In the genomic region with DNA sequence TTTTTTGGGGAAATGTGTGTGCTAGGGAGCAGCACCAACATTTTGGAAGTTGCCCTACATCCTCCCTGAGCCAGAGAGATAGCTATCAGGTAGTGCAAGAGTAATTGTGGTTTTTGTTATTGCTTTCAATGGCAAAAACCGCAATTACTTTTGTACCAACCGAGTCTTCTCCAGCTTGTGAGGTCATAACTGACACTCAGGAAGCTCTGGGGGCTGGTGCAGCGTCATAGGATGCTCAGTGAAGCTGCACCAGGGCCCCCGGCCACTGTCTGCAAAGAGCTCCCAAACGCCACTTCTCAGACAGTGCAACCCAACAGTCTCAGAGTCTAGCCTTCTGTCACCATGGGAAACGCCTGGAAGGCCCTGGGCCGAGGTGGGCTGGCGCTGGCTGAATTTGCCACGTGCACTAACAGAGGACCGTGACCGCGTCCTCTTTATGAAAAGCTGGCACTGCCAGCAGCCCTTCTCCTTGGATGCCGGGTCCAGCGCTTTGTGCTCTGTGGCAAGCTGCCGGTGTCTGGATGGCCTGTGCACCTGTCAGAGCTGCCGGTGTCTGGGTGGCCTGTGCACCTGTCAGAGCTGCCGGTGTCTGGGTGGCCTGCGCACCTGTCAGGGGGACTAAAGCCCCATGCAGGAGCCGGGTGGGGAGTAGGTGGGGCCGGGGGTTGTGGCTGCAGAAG, we compare ENCODE assay signal across 26 cellular contexts. TPM values are rescaled to one million over a fixed set of nuclear protein-coding genes. Genes with fewer than 3 reads are reported as not detected.
DNase-seq lines count a peak whose midpoint lies in the region; ATAC-seq, FAIRE-seq and TF ChIP-seq lines count a peak whose summit lies in the region.
"Had no signal": no experiment of that assay in that cellular context is flagged by ENCODE, and none has a peak within 500 bp of the region (broad histone marks: within the 10 kb centered on the region; RNA-seq: fewer than 3 reads in every experiment).

No MANE protein-coding gene starts in this region.

- no peaks in the 10 kb centered on the region for H3K9me3 ChIP-seq in Loucy (ENCODE audit: insufficient read depth, low read depth, low read length)
- no peaks in the 10 kb centered on the region for H3K9me3 ChIP-seq in SJCRH30 (replicated peaks)
- H3K9me3 ChIP-seq: left lung, upper lobe of left lung had no signal

- no peaks in the 10 kb centered on the region for H3K27me3 Mint-ChIP-seq in activated CD8-positive, alpha-beta T cell treated with anti-CD3 and anti-CD28 coated beads for 36 hours
- H3K27me3 Mint-ChIP-seq: activated CD4-positive, alpha-beta memory T cell treated with anti-CD3 and anti-CD28 coated beads for 36 hours; activated naive CD8-positive, alpha-beta T cell; activated T-cell treated with anti-CD3 and anti-CD28 coated beads, Interleukin-2, amount 50 U/mL, for 24 hours; progenitor cell of endocrine pancreas; stimulated activated naive CD8-positive, alpha-beta T cell treated with anti-CD3 and anti-CD28 coated beads, Interleukin-15, amount 100 ng/mL, for 72 hours had no signal

- intact Hi-C loops in activated CD8-positive, alpha-beta T cell treated with anti-CD3 and anti-CD28 coated beads for 36 hours (cut with micrococcal nuclease) = no loop called here

- H3K27me3 ChIP-seq in Loucy (ENCODE audit: insufficient read depth, low read length, poor library complexity, severe bottlenecking) (no peaks in the 10 kb centered on the region), SJCRH30 (no peaks in the 10 kb centered on the region)
- H3K27me3 ChIP-seq: left lung, upper lobe of left lung had no signal

- peaks cover 24% of the 10 kb centered on the region for H3K4me1 ChIP-seq in Loucy (ENCODE audit: insufficient read depth, low read length, poor library complexity, severe bottlenecking)
- H3K4me1 ChIP-seq in SJCRH30 = peaks cover 34% of the 10 kb centered on the region

- H3K9me2 ChIP-seq in Loucy (replicated peaks; ENCODE audit: low read depth, low read length) = no peaks in the 10 kb centered on the region

- H3K4me1 Mint-ChIP-seq in activated CD8-positive, alpha-beta T cell treated with anti-CD3 and anti-CD28 coated beads for 36 hours (ENCODE audit: low read depth) = peaks cover 19% of the 10 kb centered on the region

- H3K9ac ChIP-seq in Loucy (ENCODE audit: low read depth, low read length, poor library complexity, severe bottlenecking) = no peak overlapping the region
- H3K9ac ChIP-seq: GM23248 had no signal

- no peaks in the 10 kb centered on the region for H4K20me1 ChIP-seq in Loucy (ENCODE audit: insufficient read depth, low read length, poor library complexity, severe bottlenecking)

- H3K4me2 ChIP-seq in Loucy (ENCODE audit: low read depth, low read length, poor library complexity, severe bottlenecking) = peak overlapping the region; percentile 39

- H3K4me3 Mint-ChIP-seq in activated CD8-positive, alpha-beta T cell treated with anti-CD3 and anti-CD28 coated beads for 36 hours = no peak overlapping the region
- H3K4me3 Mint-ChIP-seq: activated CD4-positive, alpha-beta memory T cell treated with anti-CD3 and anti-CD28 coated beads for 36 hours; activated naive CD8-positive, alpha-beta T cell; activated T-cell treated with anti-CD3 and anti-CD28 coated beads, Interleukin-2, amount 50 U/mL, for 24 hours; mesothelial cell of epicardium; stimulated activated naive CD8-positive, alpha-beta T cell treated with anti-CD3 and anti-CD28 coated beads, Interleukin-15, amount 100 ng/mL, for 72 hours had no signal

- CTCF ChIA-PET in activated CD8-positive, alpha-beta T cell treated with anti-CD3 and anti-CD28 coated beads for 36 hours (lab: Charles Lee) = interaction anchor here (1.1 kb wide), 1 partner anchor 22 kb away, joined by 3 read pairs; no protein-coding TSS in a partner anchor

- DNase-seq in COLO668 (lab: John Stamatoyannopoulos, UW; ENCODE audit: unreplicated experiment) (peak; percentile 90), NCI-H2081 treated with DMSO at 0.1 percent for 48 hours (lab: John Stamatoyannopoulos, UW) (peak; percentile 11), SJCRH30 (peak; percentile 71 to 75), retina (no peak), HTR-8/SVneo (ENCODE audit: insufficient read length, low spot score) (no peak), glomerular visceral epithelial cell (ENCODE audit: extremely low spot score) (no peak)
- DNase-seq in activated CD8-positive, alpha-beta T cell treated with anti-CD3 and anti-CD28 coated beads for 36 hours = no peak
- DNase-seq: activated CD4-positive, alpha-beta memory T cell treated with anti-CD3 and anti-CD28 coated beads for 36 hours; activated T-cell treated with anti-CD3 and anti-CD28 coated beads, Interleukin-2, amount 50 U/mL, for 24 hours; GM23248; head of caudate nucleus; SIG-M5; stimulated activated CD4-positive, alpha-beta T cell treated with anti-CD3 and anti-CD28 coated beads, Interleukin-2, amount 100 ng/mL, for 24 hours; stimulated activated naive CD8-positive, alpha-beta T cell treated with anti-CD3 and anti-CD28 coated beads, Interleukin-15, amount 100 ng/mL, for 72 hours; WERI-Rb-1 had no signal

- peaks cover 14% of the 10 kb centered on the region for H3K36me3 Mint-ChIP-seq in activated CD8-positive, alpha-beta T cell treated with anti-CD3 and anti-CD28 coated beads for 36 hours (ENCODE audit: low read depth)

- peak overlapping the region; percentile 5; the same call in 1 of the 2 replicates for H3K27ac ChIP-seq in SJCRH30
- H3K27ac ChIP-seq: GM23248, left lung, upper lobe of left lung, WERI-Rb-1 had no signal

- POLR2A ChIA-PET in activated CD8-positive, alpha-beta T cell treated with anti-CD3 and anti-CD28 coated beads for 36 hours (lab: Charles Lee) = interaction anchor here (2.0 kb wide), 1 partner anchor 9 kb away, joined by 10 read pairs; no protein-coding TSS in a partner anchor

- no peak overlapping the region for H2AFZ ChIP-seq in Loucy (ENCODE audit: low read length)
- H2AFZ ChIP-seq: GM23248 had no signal

- no peaks in the 10 kb centered on the region for H3K79me2 ChIP-seq in Loucy (ENCODE audit: insufficient read depth, low read length)

- H3K4me3 ChIP-seq in Loucy (ENCODE audit: low read length, poor library complexity, severe bottlenecking) (no peak overlapping the region), SJCRH30 (no peak overlapping the region)
- H3K4me3 ChIP-seq: GM23248, left lung, upper lobe of left lung had no signal

- H3F3A ChIP-seq in Loucy (ENCODE audit: low read depth) = no peaks in the 10 kb centered on the region

- H3K9me3 Mint-ChIP-seq in activated CD8-positive, alpha-beta T cell treated with anti-CD3 and anti-CD28 coated beads for 36 hours = no peaks in the 10 kb centered on the region
- H3K9me3 Mint-ChIP-seq: activated CD4-positive, alpha-beta memory T cell treated with anti-CD3 and anti-CD28 coated beads for 36 hours; activated T-cell treated with anti-CD3 and anti-CD28 coated beads, Interleukin-2, amount 50 U/mL, for 24 hours; mesothelial cell of epicardium; stimulated activated naive CD8-positive, alpha-beta T cell treated with anti-CD3 and anti-CD28 coated beads, Interleukin-15, amount 100 ng/mL, for 72 hours had no signal

- peaks cover 45% of the 10 kb centered on the region; the same call in 1 of the 2 replicates for H3K36me3 ChIP-seq in Loucy (ENCODE audit: insufficient read depth, low read length)
- H3K36me3 ChIP-seq in SJCRH30 = peaks cover 14% of the 10 kb centered on the region
- H3K36me3 ChIP-seq: WERI-Rb-1 had no signal

- no peak for ATAC-seq in activated CD8-positive, alpha-beta T cell treated with anti-CD3 and anti-CD28 coated beads for 36 hours
- ATAC-seq: left lung had no signal

- TF ChIP-seq CTCF in Loucy (conservative IDR thresholded peaks at IDR 0.05; ENCODE audit: low read length) = no peak
- no peak for TF ChIP-seq CTCF in activated CD8-positive, alpha-beta T cell treated with anti-CD3 and anti-CD28 coated beads for 36 hours (IDR thresholded peaks at IDR 0.05)

- no peak overlapping the region for H3K27ac Mint-ChIP-seq in activated CD8-positive, alpha-beta T cell treated with anti-CD3 and anti-CD28 coated beads for 36 hours
- H3K27ac Mint-ChIP-seq: activated CD4-positive, alpha-beta memory T cell treated with anti-CD3 and anti-CD28 coated beads for 36 hours; activated naive CD8-positive, alpha-beta T cell; activated T-cell treated with anti-CD3 and anti-CD28 coated beads, Interleukin-2, amount 50 U/mL, for 24 hours; mesothelial cell of epicardium; progenitor cell of endocrine pancreas; stimulated activated naive CD8-positive, alpha-beta T cell treated with anti-CD3 and anti-CD28 coated beads, Interleukin-15, amount 100 ng/mL, for 72 hours had no signal

- no peak for FAIRE-seq in HTR-8/SVneo (lab: Jason Lieb, UNC)
- FAIRE-seq: colon, endometrium had no signal

RNA-seq across cellular contexts. Expression of gene SH3TC1, which starts 19.4 kb away (rescaled TPM):
- total RNA-seq in SJCRH30 (2014; rRNA removed; shearing (Covaris generic)) = 21.5 and 28.9 TPM in 2 replicates
- total RNA-seq in activated CD8-positive, alpha-beta T cell treated with anti-CD3 and anti-CD28 coated beads for 36 hours = 10 to 100 TPM; 16.2 to 17.5 TPM

RNA-seq across cellular contexts. Expression of gene HTRA3, which starts 51.0 kb away (rescaled TPM):
- total RNA-seq in SJCRH30 (2014; rRNA removed; shearing (Covaris generic)) = 0.08 TPM in 1 of 2 replicates, not detected in the other
- under 1 TPM in 1 of 2 experiments, not detected in 1; 0.11 TPM for total RNA-seq in activated CD8-positive, alpha-beta T cell treated with anti-CD3 and anti-CD28 coated beads for 36 hours
- total RNA-seq: activated CD4-positive, alpha-beta memory T cell treated with anti-CD3 and anti-CD28 coated beads for 36 hours; NCI-H460; OCI-LY7; T-helper 1 cell treated with Interleukin-12 subunit alpha and Interleukin-12 subunit beta and Interleukin-4 antibody, amounts not matched to agents 30 ng/mL and 1 ng/mL, for 36 hours had no signal

RNA-seq across cellular contexts. Expression of gene ABLIM2, which starts 59.9 kb away (rescaled TPM):
- total RNA-seq in SJCRH30 (2014; rRNA removed; shearing (Covaris generic)) = 0.12 and 0.20 TPM in 2 replicates
- under 1 TPM; 0.32 to 0.54 TPM for total RNA-seq in activated CD8-positive, alpha-beta T cell treated with anti-CD3 and anti-CD28 coated beads for 36 hours
- total RNA-seq: GM23248 had no signal

Comparison
In these comparisons a context has a peak if more than half of its experiments do, and no peak if none do; other contexts are left out.
1. DNase-seq: peak in COLO668 (single experiment), NCI-H2081 treated with DMSO at 0.1 percent for 48 hours (single experiment) and SJCRH30 (2 of 2); none in activated CD8-positive, alpha-beta T cell treated with anti-CD3 and anti-CD28 coated beads for 36 hours (single experiment), retina (single experiment), HTR-8/SVneo (single experiment) and glomerular visceral epithelial cell (single experiment).